8 cellular contexts compared by ENCODE assay signal in the genomic region with DNA sequence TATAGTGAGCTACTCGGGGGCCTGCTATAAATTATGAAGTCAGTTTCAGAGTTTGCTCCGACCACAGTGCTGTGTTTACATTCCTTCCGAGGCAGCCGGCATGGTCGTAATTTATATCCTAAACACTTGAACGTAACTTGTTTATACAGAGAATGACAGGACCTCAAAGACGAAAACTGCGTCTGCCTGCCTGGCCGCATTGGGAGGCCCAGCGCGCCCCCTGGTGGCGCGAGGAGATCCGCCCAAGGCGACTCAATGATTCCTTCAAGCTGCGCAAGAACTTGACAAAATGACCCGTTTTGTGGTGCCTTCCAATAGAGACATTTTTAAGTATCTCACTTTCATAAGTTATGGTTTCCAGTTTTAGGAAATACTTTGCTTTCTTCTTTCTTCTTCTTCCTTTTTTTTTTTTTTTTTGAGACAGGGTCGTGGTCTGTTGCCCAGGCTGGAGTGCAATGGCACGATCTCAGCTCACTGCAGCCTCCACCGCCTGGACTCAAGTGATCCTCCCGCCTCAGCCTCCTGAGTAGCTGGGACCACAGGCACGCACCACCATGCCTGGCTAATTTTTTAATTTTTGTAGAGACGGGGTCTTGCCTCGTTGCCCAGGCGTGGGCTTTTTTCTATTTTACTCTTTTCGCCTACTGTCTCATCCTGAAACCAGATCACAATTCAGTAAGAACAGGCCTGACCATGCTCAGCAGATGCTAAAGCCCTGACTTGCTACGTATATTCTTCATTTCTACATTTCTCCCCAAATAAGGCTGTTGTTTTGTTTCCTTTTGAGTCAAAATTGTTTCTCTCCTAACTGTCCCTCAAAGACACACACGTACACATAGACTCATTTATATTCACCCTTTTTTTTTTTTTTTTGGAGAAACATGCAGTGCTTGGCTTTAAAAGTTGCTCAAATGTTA. TPM values are rescaled to one million over a fixed set of nuclear protein-coding genes. Genes with fewer than 3 reads are reported as not detected.
DNase-seq lines count a peak whose midpoint lies in the region; ATAC-seq, FAIRE-seq and TF ChIP-seq lines count a peak whose summit lies in the region.

No MANE protein-coding gene starts in this region.

- H3K9me3 ChIP-seq in WERI-Rb-1 (ENCODE audit: severe bottlenecking) = no peaks in the 10 kb centered on the region

- no peak overlapping the region for H3K27ac ChIP-seq in WERI-Rb-1

- no peak for FAIRE-seq in RCC 7860 (lab: Jason Lieb, UNC)

- H3K36me3 ChIP-seq in WERI-Rb-1 (no peaks in the 10 kb centered on the region), kidney epithelial cell (ENCODE audit: control insufficient read depth, insufficient read depth, low read length) (no peaks in the 10 kb centered on the region)

- TF ChIP-seq CTCF in WERI-Rb-1 (IDR thresholded peaks at IDR 0.05; ENCODE audit: low read depth, low read length) = peak; percentile 99
- peak; percentile 99 for TF ChIP-seq CTCF in kidney epithelial cell (IDR thresholded peaks at IDR 0.05; ENCODE audit: insufficient read depth, low read length, poor library complexity, severe bottlenecking)

- no peak overlapping the region for H3K4me3 ChIP-seq in WERI-Rb-1 (ENCODE audit: low read depth, low read length)
- no peak overlapping the region for H3K4me3 ChIP-seq in kidney epithelial cell (ENCODE audit: low read depth, low read length)

- H3K27me3 ChIP-seq in WERI-Rb-1 (ENCODE audit: insufficient read depth, low read depth, severe bottlenecking) (peaks cover 85% of the 10 kb centered on the region), kidney epithelial cell (ENCODE audit: control insufficient read depth, insufficient read depth, low read length) (peaks cover 71% of the 10 kb centered on the region)

- peak; percentile 2 for DNase-seq in CMK (ENCODE audit: low read depth)
- peak; percentile 2 for DNase-seq in NCI-H146 treated with DMSO at 0.1 percent for 48 hours (lab: John Stamatoyannopoulos, UW; ENCODE audit: unreplicated experiment)
- peak; percentile 81 for DNase-seq in WERI-Rb-1
- peak; percentile 80 to 94 for DNase-seq in T47D (ENCODE audit: low read depth in 1 of 2, low spot score in 1 of 2)
- DNase-seq in kidney epithelial cell (ENCODE audit: low read depth) = peak; percentile 4
- peak; percentile 78 for DNase-seq in stimulated activated CD4-positive, alpha-beta T cell treated with anti-CD3 and anti-CD28 coated beads, Interleukin-2, amount 100 ng/mL, for 24 hours
- no peak for DNase-seq in RCC 7860 (ENCODE audit: low spot score)

- peak; percentile 62 for ATAC-seq in GM21717 (IDR thresholded peaks at IDR 0.05; ENCODE audit: unreplicated experiment)

- in situ Hi-C loops in T47D (cut with HindIII; ENCODE audit: low pct_unique_long_range_greater_than_20kb, low sequenced_read_pairs) = no loop called here

RNA-seq across cellular contexts. Expression of gene FOXF2, which starts 7.8 kb away (rescaled TPM):
- total RNA-seq in kidney epithelial cell = 0.38 and 0.75 TPM in 2 replicates
